Comparison of ENCODE assay signal across 1 cellular context in the genomic region with DNA sequence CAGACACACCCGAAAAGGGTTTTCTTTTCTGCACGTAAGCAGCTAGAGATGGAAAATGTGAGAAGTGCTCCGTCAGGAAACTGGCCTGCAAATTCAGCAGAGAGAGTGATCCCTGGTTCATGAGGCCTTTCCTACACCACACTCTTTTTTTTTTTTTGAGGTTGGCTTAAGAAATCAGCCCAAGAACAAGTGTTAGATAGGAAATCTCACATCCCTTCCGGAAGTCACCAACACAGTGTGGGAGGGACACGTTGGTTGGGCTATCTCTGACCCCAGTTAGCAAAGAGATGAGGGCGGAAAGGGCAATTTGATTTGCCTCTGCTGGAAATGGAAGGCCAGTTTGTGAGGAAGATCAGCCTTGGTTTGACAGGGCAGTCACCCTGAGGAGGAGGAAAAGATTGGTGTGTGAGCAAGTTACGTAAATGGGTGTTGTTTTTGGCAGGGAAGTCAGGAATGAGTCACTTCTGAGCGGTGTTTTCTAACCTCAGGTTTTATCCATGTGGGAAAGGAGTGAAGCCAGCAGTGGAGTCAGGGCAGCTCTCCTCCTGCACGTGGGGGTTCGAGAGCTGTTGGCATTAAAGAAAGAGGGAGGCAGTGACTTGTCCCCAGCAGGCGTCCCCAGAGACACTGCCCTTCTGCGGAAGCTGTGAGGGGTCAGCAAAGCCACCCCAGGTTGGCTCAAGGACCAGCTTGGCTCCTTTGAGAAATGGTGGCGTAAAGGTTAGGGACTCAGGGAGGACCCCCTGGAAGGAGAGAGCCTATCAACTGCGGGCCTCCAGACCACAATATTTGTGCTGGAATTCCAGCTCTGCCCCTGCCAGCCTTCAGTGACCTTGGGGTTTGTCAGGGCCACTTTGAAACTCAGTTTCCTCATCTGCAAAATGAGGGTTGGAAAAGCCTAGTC.
TF ChIP-seq lines count a peak whose summit lies in the region.

No MANE protein-coding gene starts in this region.

TF ChIP-seq in K562, 482 proteins besides CTCF, POLR2A, EP300 and RAD21 (continued from another document and continues in another):
- TF ChIP-seq, protein P1, sequence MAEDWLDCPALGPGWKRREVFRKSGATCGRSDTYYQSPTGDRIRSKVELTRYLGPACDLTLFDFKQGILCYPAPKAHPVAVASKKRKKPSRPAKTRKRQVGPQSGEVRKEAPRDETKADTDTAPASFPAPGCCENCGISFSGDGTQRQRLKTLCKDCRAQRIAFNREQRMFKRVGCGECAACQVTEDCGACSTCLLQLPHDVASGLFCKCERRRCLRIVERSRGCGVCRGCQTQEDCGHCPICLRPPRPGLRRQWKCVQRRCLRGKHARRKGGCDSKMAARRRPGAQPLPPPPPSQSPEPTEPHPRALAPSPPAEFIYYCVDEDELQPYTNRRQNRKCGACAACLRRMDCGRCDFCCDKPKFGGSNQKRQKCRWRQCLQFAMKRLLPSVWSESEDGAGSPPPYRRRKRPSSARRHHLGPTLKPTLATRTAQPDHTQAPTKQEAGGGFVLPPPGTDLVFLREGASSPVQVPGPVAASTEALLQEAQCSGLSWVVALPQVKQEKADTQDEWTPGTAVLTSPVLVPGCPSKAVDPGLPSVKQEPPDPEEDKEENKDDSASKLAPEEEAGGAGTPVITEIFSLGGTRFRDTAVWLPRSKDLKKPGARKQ (CRISPR knock-in tag; IDR thresholded peaks at IDR 0.05), result no peak
- TF ChIP-seq, protein P2, sequence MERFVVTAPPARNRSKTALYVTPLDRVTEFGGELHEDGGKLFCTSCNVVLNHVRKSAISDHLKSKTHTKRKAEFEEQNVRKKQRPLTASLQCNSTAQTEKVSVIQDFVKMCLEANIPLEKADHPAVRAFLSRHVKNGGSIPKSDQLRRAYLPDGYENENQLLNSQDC (CRISPR knock-in tag; IDR thresholded peaks at IDR 0.05), result no peak
- TF ChIP-seq DIDO1 (tag; IDR thresholded peaks at IDR 0.05; ENCODE audit: low read depth), result peak; percentile 53; the same call in 1 of the 2 replicates
- TF ChIP-seq RFX5 (IDR thresholded peaks at IDR 0.05; ENCODE audit: low read depth, low read length), result no peak
- TF ChIP-seq ZNF324 (CRISPR knock-in tag; IDR thresholded peaks at IDR 0.05), result peak; percentile 59; the same call in 1 of the 2 replicates
- no peak for TF ChIP-seq NUFIP1 (IDR thresholded peaks at IDR 0.05; ENCODE audit: partially characterized antibody)
- TF ChIP-seq POU5F1 (IDR thresholded peaks at IDR 0.05; ENCODE audit: borderline replicate concordance, low read depth, low read length, partially characterized antibody), result no peak
- peak; percentile 94; the same call in 1 of the 2 replicates for TF ChIP-seq PHF21A (IDR thresholded peaks at IDR 0.05; ENCODE audit: borderline replicate concordance, low read depth)
- TF ChIP-seq TRIM28 (IDR thresholded peaks at IDR 0.05), result peak; percentile 45; the same call in 1 of the 2 replicates
- no peak for TF ChIP-seq KLF10 (CRISPR knock-in tag; IDR thresholded peaks at IDR 0.05)
- TF ChIP-seq, protein P3, sequence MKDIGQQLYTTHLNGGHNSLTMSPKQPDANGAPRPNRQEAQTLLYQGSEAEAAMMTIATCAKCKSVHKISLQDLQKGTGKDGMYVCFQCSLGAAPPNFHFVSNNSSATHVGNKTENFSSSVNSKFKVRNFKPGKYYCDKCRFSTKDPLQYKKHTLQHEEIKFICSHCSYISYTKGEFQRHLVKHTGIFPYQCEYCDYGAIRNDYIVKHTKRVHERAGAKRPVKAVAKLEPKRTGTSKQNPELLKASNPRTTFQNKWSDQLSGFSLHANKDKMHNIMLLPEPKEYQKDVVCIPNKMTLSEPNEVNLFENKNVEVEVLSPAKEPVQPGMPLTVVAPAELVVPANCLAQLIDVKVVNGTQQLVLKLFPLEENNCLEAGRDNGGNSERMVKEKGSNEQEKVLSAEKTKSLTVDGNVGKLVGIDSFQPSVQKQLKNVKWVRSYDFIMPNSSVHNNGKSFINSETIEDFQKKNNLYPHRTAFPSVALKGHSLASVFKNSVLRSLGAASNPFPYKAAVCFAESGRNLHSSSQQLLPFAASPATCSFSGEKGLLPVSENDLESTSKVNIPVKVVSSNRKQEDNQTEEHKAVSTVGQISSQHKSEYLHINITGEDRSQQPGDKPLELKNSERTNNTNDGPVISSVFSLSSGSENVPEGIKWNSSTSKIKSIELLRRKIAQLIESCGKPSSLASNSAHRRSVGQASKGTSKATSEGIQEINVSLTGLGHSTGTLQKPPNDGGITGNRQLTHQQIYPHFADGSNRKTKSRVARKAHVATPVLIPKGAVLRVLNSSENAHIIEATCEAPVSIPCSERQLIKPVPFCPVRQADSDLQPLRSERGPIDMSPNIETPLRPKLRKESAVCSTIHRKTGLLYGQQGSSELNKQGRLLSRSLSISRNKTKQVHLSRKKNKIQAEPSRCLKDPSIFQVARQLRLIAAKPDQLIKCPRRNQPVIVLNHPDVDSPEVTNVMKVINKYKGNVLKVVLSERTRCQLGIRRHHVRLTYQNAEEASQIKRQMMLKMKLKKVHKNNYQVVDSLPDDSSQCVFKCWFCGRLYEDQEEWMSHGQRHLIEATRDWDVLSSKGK (CRISPR knock-in tag; IDR thresholded peaks at IDR 0.05), result no peak
- peak; percentile 86 for TF ChIP-seq ELF4 (CRISPR knock-in tag; IDR thresholded peaks at IDR 0.05)
- no peak for TF ChIP-seq ZNF121 (CRISPR knock-in tag; conservative IDR thresholded peaks at IDR 0.05)
- TF ChIP-seq SRSF1 (IDR thresholded peaks at IDR 0.05; ENCODE audit: low read depth, low read length), result no peak
- no peak; the same call in 1 of the 2 replicates for TF ChIP-seq NCOA6 (IDR thresholded peaks at IDR 0.05)
- no peak for TF ChIP-seq CHD4 (IDR thresholded peaks at IDR 0.05; ENCODE audit: insufficient read depth, insufficient replicate concordance, low read depth, low read length, poor library complexity, severe bottlenecking)
- TF ChIP-seq, protein P4, sequence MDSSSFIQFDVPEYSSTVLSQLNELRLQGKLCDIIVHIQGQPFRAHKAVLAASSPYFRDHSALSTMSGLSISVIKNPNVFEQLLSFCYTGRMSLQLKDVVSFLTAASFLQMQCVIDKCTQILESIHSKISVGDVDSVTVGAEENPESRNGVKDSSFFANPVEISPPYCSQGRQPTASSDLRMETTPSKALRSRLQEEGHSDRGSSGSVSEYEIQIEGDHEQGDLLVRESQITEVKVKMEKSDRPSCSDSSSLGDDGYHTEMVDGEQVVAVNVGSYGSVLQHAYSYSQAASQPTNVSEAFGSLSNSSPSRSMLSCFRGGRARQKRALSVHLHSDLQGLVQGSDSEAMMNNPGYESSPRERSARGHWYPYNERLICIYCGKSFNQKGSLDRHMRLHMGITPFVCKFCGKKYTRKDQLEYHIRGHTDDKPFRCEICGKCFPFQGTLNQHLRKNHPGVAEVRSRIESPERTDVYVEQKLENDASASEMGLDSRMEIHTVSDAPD (CRISPR knock-in tag; IDR thresholded peaks at IDR 0.05), result no peak
- TF ChIP-seq, protein P5, sequence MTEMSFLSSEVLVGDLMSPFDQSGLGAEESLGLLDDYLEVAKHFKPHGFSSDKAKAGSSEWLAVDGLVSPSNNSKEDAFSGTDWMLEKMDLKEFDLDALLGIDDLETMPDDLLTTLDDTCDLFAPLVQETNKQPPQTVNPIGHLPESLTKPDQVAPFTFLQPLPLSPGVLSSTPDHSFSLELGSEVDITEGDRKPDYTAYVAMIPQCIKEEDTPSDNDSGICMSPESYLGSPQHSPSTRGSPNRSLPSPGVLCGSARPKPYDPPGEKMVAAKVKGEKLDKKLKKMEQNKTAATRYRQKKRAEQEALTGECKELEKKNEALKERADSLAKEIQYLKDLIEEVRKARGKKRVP (CRISPR knock-in tag; IDR thresholded peaks at IDR 0.05), result peak; percentile 27; the same call in 1 of the 2 replicates
- peak; percentile 36; the same call in 1 of the 2 replicates for TF ChIP-seq PTRF (tag; IDR thresholded peaks at IDR 0.05)
- TF ChIP-seq, protein P6, sequence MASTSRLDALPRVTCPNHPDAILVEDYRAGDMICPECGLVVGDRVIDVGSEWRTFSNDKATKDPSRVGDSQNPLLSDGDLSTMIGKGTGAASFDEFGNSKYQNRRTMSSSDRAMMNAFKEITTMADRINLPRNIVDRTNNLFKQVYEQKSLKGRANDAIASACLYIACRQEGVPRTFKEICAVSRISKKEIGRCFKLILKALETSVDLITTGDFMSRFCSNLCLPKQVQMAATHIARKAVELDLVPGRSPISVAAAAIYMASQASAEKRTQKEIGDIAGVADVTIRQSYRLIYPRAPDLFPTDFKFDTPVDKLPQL (IDR thresholded peaks at IDR 0.05; ENCODE audit: extremely low read depth, insufficient read length), result no peak
- TF ChIP-seq, protein P7, sequence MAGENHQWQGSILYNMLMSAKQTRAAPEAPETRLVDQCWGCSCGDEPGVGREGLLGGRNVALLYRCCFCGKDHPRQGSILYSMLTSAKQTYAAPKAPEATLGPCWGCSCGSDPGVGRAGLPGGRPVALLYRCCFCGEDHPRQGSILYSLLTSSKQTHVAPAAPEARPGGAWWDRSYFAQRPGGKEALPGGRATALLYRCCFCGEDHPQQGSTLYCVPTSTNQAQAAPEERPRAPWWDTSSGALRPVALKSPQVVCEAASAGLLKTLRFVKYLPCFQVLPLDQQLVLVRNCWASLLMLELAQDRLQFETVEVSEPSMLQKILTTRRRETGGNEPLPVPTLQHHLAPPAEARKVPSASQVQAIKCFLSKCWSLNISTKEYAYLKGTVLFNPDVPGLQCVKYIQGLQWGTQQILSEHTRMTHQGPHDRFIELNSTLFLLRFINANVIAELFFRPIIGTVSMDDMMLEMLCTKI (IDR thresholded peaks at IDR 0.05; ENCODE audit: partially characterized antibody), result no peak
- TF ChIP-seq FOXA3 (CRISPR knock-in tag; conservative IDR thresholded peaks at IDR 0.05 in 1 of 2, IDR thresholded peaks at IDR 0.05 in 1 of 2), result peak; percentile 50 to 76
- peak; percentile 99 for TF ChIP-seq ETV5 (CRISPR knock-in tag; IDR thresholded peaks at IDR 0.05; ENCODE audit: low read depth)
- TF ChIP-seq E2F3 (CRISPR knock-in tag; IDR thresholded peaks at IDR 0.05), result no peak
- peak; percentile 55 for TF ChIP-seq TAF1 (IDR thresholded peaks at IDR 0.05; ENCODE audit: control insufficient read depth, extremely low read depth, insufficient read depth, low read length, severe bottlenecking)
- peak; percentile 35 for TF ChIP-seq NEUROD1 (IDR thresholded peaks at IDR 0.05; ENCODE audit: borderline replicate concordance, low read depth, low read length, partially characterized antibody)
- TF ChIP-seq STAT5B (CRISPR knock-in tag; IDR thresholded peaks at IDR 0.05), result no peak
- TF ChIP-seq ZNF431 (CRISPR knock-in tag; IDR thresholded peaks at IDR 0.05), result no peak
- TF ChIP-seq ZNF197 (CRISPR knock-in tag; IDR thresholded peaks at IDR 0.05; ENCODE audit: low read depth), result peak; percentile 85; the same call in 1 of the 2 replicates
- TF ChIP-seq, protein P8, sequence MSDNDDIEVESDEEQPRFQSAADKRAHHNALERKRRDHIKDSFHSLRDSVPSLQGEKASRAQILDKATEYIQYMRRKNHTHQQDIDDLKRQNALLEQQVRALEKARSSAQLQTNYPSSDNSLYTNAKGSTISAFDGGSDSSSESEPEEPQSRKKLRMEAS (CRISPR knock-in tag; IDR thresholded peaks at IDR 0.05), result peak; percentile 72
- peak; percentile 75; the same call in 1 of the 2 replicates for TF ChIP-seq MYC (IDR thresholded peaks at IDR 0.05; ENCODE audit: low read depth, low read length)
- TF ChIP-seq MYC (CRISPR knock-in tag; IDR thresholded peaks at IDR 0.05; ENCODE audit: borderline replicate concordance, low read depth), result peak; percentile 84; the same call in 1 of the 2 replicates
- peak in 1 of 2 experiments; percentile 71; a peak in 1 of 3 replicates for TF ChIP-seq CBX3 (IDR thresholded peaks at IDR 0.05; ENCODE audit: borderline replicate concordance in 1 of 2, low read length in 2 of 2)
- no peak for TF ChIP-seq MCM3 (IDR thresholded peaks at IDR 0.05)
- no peak for TF ChIP-seq C11orf30 (IDR thresholded peaks at IDR 0.05; ENCODE audit: low read depth)
- TF ChIP-seq, protein P9, sequence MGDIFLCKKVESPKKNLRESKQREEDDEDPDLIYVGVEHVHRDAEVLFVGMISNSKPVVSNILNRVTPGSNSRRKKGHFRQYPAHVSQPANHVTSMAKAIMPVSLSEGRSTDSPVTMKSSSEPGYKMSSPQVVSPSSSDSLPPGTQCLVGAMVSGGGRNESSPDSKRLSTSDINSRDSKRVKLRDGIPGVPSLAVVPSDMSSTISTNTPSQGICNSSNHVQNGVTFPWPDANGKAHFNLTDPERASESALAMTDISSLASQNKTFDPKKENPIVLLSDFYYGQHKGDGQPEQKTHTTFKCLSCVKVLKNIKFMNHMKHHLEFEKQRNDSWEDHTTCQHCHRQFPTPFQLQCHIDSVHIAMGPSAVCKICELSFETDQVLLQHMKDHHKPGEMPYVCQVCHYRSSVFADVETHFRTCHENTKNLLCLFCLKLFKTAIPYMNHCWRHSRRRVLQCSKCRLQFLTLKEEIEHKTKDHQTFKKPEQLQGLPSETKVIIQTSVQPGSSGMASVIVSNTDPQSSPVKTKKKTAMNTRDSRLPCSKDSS (IDR thresholded peaks at IDR 0.05; ENCODE audit: low read depth, partially characterized antibody), result no peak
- no peak for TF ChIP-seq SREBF1 (IDR thresholded peaks at IDR 0.05; ENCODE audit: borderline replicate concordance, low read depth, low read length)
- TF ChIP-seq, protein P10, sequence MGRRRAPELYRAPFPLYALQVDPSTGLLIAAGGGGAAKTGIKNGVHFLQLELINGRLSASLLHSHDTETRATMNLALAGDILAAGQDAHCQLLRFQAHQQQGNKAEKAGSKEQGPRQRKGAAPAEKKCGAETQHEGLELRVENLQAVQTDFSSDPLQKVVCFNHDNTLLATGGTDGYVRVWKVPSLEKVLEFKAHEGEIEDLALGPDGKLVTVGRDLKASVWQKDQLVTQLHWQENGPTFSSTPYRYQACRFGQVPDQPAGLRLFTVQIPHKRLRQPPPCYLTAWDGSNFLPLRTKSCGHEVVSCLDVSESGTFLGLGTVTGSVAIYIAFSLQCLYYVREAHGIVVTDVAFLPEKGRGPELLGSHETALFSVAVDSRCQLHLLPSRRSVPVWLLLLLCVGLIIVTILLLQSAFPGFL (CRISPR knock-in tag; IDR thresholded peaks at IDR 0.05), result no peak
- TF ChIP-seq ZNF134 (CRISPR knock-in tag; conservative IDR thresholded peaks at IDR 0.05), result no peak
- TF ChIP-seq MCM5 (IDR thresholded peaks at IDR 0.05; ENCODE audit: low read depth), result no peak
- no peak for TF ChIP-seq U2AF2 (optimal IDR thresholded peaks at IDR 0.05; ENCODE audit: low read depth, low read length)
- TF ChIP-seq KDM4B (IDR thresholded peaks at IDR 0.05; ENCODE audit: borderline replicate concordance in 2 of 2, low read depth in 1 of 2), result no peak
- TF ChIP-seq, protein P11, sequence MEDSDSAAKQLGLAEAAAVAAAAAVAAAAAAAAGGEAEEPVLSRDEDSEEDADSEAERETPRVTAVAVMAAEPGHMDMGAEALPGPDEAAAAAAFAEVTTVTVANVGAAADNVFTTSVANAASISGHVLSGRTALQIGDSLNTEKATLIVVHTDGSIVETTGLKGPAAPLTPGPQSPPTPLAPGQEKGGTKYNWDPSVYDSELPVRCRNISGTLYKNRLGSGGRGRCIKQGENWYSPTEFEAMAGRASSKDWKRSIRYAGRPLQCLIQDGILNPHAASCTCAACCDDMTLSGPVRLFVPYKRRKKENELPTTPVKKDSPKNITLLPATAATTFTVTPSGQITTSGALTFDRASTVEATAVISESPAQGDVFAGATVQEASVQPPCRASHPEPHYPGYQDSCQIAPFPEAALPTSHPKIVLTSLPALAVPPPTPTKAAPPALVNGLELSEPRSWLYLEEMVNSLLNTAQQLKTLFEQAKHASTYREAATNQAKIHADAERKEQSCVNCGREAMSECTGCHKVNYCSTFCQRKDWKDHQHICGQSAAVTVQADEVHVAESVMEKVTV (CRISPR knock-in tag; IDR thresholded peaks at IDR 0.05), result peak; percentile 24; the same call in 1 of the 2 replicates
